Comparison of ENCODE assay signal across 21 cellular contexts in the genomic region with DNA sequence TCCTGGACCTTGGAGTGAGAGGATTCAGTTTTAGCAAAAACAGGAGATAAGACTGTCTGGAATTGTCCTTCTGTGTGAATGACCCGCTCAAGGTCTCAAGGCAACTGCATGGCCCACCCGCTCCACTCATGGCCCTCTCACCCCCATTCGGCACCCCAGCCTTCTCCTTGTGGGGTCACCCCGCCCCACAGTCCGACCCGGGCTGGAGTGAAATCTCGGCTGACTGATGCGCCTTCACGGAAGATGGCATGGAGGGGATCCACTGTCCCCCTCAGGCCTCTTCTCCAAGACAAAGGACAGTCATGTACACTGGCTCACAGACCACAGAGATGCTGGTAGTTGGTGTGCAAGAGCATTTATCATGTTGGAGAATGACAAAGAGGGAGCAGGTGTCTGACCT.
"Had no signal": no experiment of that assay in that cellular context is flagged by ENCODE, and none has a peak within 500 bp of the region (broad histone marks: within the 10 kb centered on the region; RNA-seq: fewer than 3 reads in every experiment).

No MANE protein-coding gene starts in this region.

- H3K36me3 Mint-ChIP-seq: naive B cell, type B pancreatic cell had no signal

- H3K27me3 ChIP-seq: sigmoid colon, thyroid gland had no signal

- ATAC-seq: left cardiac atrium had no signal

- H3K36me3 ChIP-seq: esophagus squamous epithelium, left ventricle myocardium inferior, sigmoid colon, suprapubic skin, thyroid gland had no signal

- H3K27ac ChIP-seq: dorsolateral prefrontal cortex, epithelial cell of prostate, esophagus squamous epithelium, hepatocyte, left ventricle myocardium inferior, sigmoid colon, skin epidermis, suprapubic skin, thyroid gland had no signal

- H3K9me3 Mint-ChIP-seq: naive B cell, nephron, type B pancreatic cell had no signal

- H3K4me3 ChIP-seq: dorsolateral prefrontal cortex, esophagus squamous epithelium, hepatocyte, left ventricle myocardium inferior, sigmoid colon, skin epidermis, suprapubic skin, thyroid gland had no signal

- H3K4me3 Mint-ChIP-seq: naive B cell, nephron, type B pancreatic cell had no signal

- H3K9me3 ChIP-seq: esophagus squamous epithelium, left ventricle myocardium inferior, sigmoid colon, suprapubic skin, thyroid gland had no signal

- DNase-seq: central memory CD4-positive, alpha-beta T cell; cortex of kidney; effector memory CD4-positive, alpha-beta T cell; esophagus squamous epithelium; foreskin fibroblast; kidney; left cardiac atrium; left ventricle myocardium inferior; mesendoderm; naive B cell; sigmoid colon; stimulated activated CD4-positive, alpha-beta T cell treated with anti-CD3 and anti-CD28 coated beads, Interleukin-12 subunit alpha, Interleukin-12 subunit beta, amount 100 ng/mL, for 4 hours; stimulated activated naive CD4-positive, alpha-beta T cell; thyroid gland had no signal

- H3K4me2 ChIP-seq: hepatocyte had no signal

- H2AFZ ChIP-seq: hepatocyte had no signal

- H3K27ac Mint-ChIP-seq: naive B cell, nephron, type B pancreatic cell had no signal
